21 cellular contexts compared by ENCODE assay signal in genomic region chr7:155465761-155466141, GRCh38. TPM values are rescaled to one million over a fixed set of nuclear protein-coding genes. Genes with fewer than 3 reads are reported as not detected.
DNase-seq lines count a peak whose midpoint lies in the region; ATAC-seq and TF ChIP-seq lines count a peak whose summit lies in the region.
"Had no signal": no experiment of that assay in that cellular context is flagged by ENCODE, and none has a peak within 500 bp of the region (broad histone marks: within the 10 kb centered on the region; RNA-seq: fewer than 3 reads in every experiment).

No MANE protein-coding gene starts in this region.

- peaks cover 49% of the 10 kb centered on the region for H3K27me3 Mint-ChIP-seq in activated naive CD8-positive, alpha-beta T cell
- H3K27me3 Mint-ChIP-seq in activated naive CD8-positive, alpha-beta T cell treated with anti-CD3 and anti-CD28 coated beads, Interleukin-2, amount 50 U/mL, for 24 hours, result peaks cover 86% of the 10 kb centered on the region
- peaks cover 77 to 95% of the 10 kb centered on the region in 2 donors for H3K27me3 Mint-ChIP-seq in stimulated activated naive B cell treated with anti-CD40 and anti-IgM and Interleukin-4, amounts not matched to agents 10 μg/mL and 1 μg/mL and 100 μg/mL, for 72 hours

- ATAC-seq in activated naive CD8-positive, alpha-beta T cell treated with anti-CD3 and anti-CD28 coated beads, Interleukin-2, amount 50 U/mL, for 24 hours, result no peak
- ATAC-seq in stimulated activated naive B cell treated with anti-CD40 and anti-IgM and Interleukin-4, amounts not matched to agents 10 μg/mL and 1 μg/mL and 100 μg/mL, for 72 hours (replicated peaks), result no peak
- no peak for ATAC-seq in HG03095 (IDR thresholded peaks at IDR 0.05; ENCODE audit: unreplicated experiment)
- ATAC-seq: Right ventricle myocardium inferior had no signal

- no peaks in the 10 kb centered on the region for H3K36me3 ChIP-seq in SK-N-MC (ENCODE audit: insufficient read depth, low read length)
- no peaks in the 10 kb centered on the region for H3K36me3 ChIP-seq in hepatocyte (replicated peaks; ENCODE audit: insufficient read depth, low read depth)
- H3K36me3 ChIP-seq: BLaER1, MG63, SJCRH30 had no signal

- peaks cover 7% of the 10 kb centered on the region for H3K4me1 ChIP-seq in hepatocyte (ENCODE audit: insufficient read depth)
- H3K4me1 ChIP-seq: SJCRH30 had no signal

- H3K4me3 ChIP-seq in SK-N-MC (no peak overlapping the region), hepatocyte (no peak overlapping the region)
- H3K4me3 ChIP-seq: BLaER1, MG63, PC-9, SJCRH30 had no signal

- DNase-seq in activated naive CD8-positive, alpha-beta T cell treated with anti-CD3 and anti-CD28 coated beads, Interleukin-2, amount 50 U/mL, for 24 hours, result no peak
- DNase-seq in SK-N-MC (ENCODE audit: low read depth, low spot score), result no peak
- DNase-seq in hepatocyte (ENCODE audit: low spot score), result no peak
- DNase-seq in stimulated activated naive B cell treated with anti-CD40 and anti-IgM and Interleukin-4, amounts not matched to agents 10 μg/mL and 1 μg/mL and 100 μg/mL, for 72 hours, result no peak
- no peak for DNase-seq in DMS79 (lab: John Stamatoyannopoulos, UW)
- DNase-seq: CD4-positive, CD25-positive, alpha-beta regulatory T cell; DMS53; KG1; MG63; NCI-H2029 treated with DMSO at 0.1 percent for 48 hours; NCI-H446 treated with DMSO at 0.1 percent for 48 hours; NCI-H82; NK-92 treated with Interleukin-12 subunit alpha and Interleukin-12 subunit beta, amount 100 ng/mL, for 24 hours; PC-9; SJCRH30 had no signal

- 0 out of 2 replicates have a peak overlapping the region, but pooled peaks have one; percentile 55 for H3K27ac ChIP-seq in SK-N-MC
- H3K27ac ChIP-seq in hepatocyte, result no peak overlapping the region
- H3K27ac ChIP-seq: BLaER1, PC-9, SJCRH30 had no signal

- no peaks in the 10 kb centered on the region for H3K9me2 ChIP-seq in hepatocyte (replicated peaks; ENCODE audit: insufficient read depth)

- peaks cover 3% of the 10 kb centered on the region for H4K20me1 ChIP-seq in hepatocyte (ENCODE audit: insufficient read depth, poor library complexity, severe bottlenecking)

- no peak overlapping the region for H3K4me2 ChIP-seq in hepatocyte
- H3K4me2 ChIP-seq: PC-9 had no signal

- H3K9me3 Mint-ChIP-seq in activated naive CD8-positive, alpha-beta T cell (ENCODE audit: low read depth), result no peaks in the 10 kb centered on the region
- H3K9me3 Mint-ChIP-seq in activated naive CD8-positive, alpha-beta T cell treated with anti-CD3 and anti-CD28 coated beads, Interleukin-2, amount 50 U/mL, for 24 hours, result no peaks in the 10 kb centered on the region
- H3K9me3 Mint-ChIP-seq in stimulated activated naive B cell treated with anti-CD40 and anti-IgM and Interleukin-4, amounts not matched to agents 10 μg/mL and 1 μg/mL and 100 μg/mL, for 72 hours, result peaks cover 0 to 3% of the 10 kb centered on the region in 2 donors

- peak overlapping the region; percentile 17 for H3K4me3 Mint-ChIP-seq in activated naive CD8-positive, alpha-beta T cell
- H3K4me3 Mint-ChIP-seq in activated naive CD8-positive, alpha-beta T cell treated with anti-CD3 and anti-CD28 coated beads, Interleukin-2, amount 50 U/mL, for 24 hours, result no peak overlapping the region
- peak overlapping the region in 1 of 2 donors; percentile 37 for H3K4me3 Mint-ChIP-seq in stimulated activated naive B cell treated with anti-CD40 and anti-IgM and Interleukin-4, amounts not matched to agents 10 μg/mL and 1 μg/mL and 100 μg/mL, for 72 hours

- no peak overlapping the region for H3K27ac Mint-ChIP-seq in activated naive CD8-positive, alpha-beta T cell
- no peak overlapping the region for H3K27ac Mint-ChIP-seq in activated naive CD8-positive, alpha-beta T cell treated with anti-CD3 and anti-CD28 coated beads, Interleukin-2, amount 50 U/mL, for 24 hours
- peak overlapping the region; percentile 31 for H3K27ac Mint-ChIP-seq in stimulated activated naive B cell treated with anti-CD40 and anti-IgM and Interleukin-4, amounts not matched to agents 10 μg/mL and 1 μg/mL and 100 μg/mL, for 72 hours
- H3K27ac Mint-ChIP-seq: CD4-positive, CD25-positive, alpha-beta regulatory T cell had no signal

- 23% methylated on average over 9 of the region's 9 CpGs for WGBS in hepatocyte (ENCODE audit: low lambda C conversion rate, missing lambda C conversion rate)

- peaks cover 22% of the 10 kb centered on the region for H3K4me1 Mint-ChIP-seq in activated naive CD8-positive, alpha-beta T cell (ENCODE audit: low read depth)
- peaks cover 14% of the 10 kb centered on the region for H3K4me1 Mint-ChIP-seq in activated naive CD8-positive, alpha-beta T cell treated with anti-CD3 and anti-CD28 coated beads, Interleukin-2, amount 50 U/mL, for 24 hours
- peaks cover 16 to 40% of the 10 kb centered on the region in 2 donors for H3K4me1 Mint-ChIP-seq in stimulated activated naive B cell treated with anti-CD40 and anti-IgM and Interleukin-4, amounts not matched to agents 10 μg/mL and 1 μg/mL and 100 μg/mL, for 72 hours

- H3K79me2 ChIP-seq in hepatocyte, result no peaks in the 10 kb centered on the region

- peaks cover 100% of the 10 kb centered on the region for H3K27me3 ChIP-seq in hepatocyte
- H3K27me3 ChIP-seq: MG63, SJCRH30 had no signal

- H3K9ac ChIP-seq in SK-N-MC (ENCODE audit: insufficient read length), result no peak overlapping the region
- H3K9ac ChIP-seq: BLaER1 had no signal

- no peaks in the 10 kb centered on the region for H3K9me3 ChIP-seq in SK-N-MC (ENCODE audit: low read depth, low read length)
- H3K9me3 ChIP-seq in hepatocyte (ENCODE audit: low read depth), result no peaks in the 10 kb centered on the region
- H3K9me3 ChIP-seq: BLaER1, MG63, SJCRH30 had no signal

- no peaks in the 10 kb centered on the region for H3K36me3 Mint-ChIP-seq in activated naive CD8-positive, alpha-beta T cell
- H3K36me3 Mint-ChIP-seq in activated naive CD8-positive, alpha-beta T cell treated with anti-CD3 and anti-CD28 coated beads, Interleukin-2, amount 50 U/mL, for 24 hours (ENCODE audit: low read depth), result no peaks in the 10 kb centered on the region
- H3K36me3 Mint-ChIP-seq in stimulated activated naive B cell treated with anti-CD40 and anti-IgM and Interleukin-4, amounts not matched to agents 10 μg/mL and 1 μg/mL and 100 μg/mL, for 72 hours, result no peaks in the 10 kb centered on the region
- H3K36me3 Mint-ChIP-seq: CD4-positive, CD25-positive, alpha-beta regulatory T cell had no signal

- peak overlapping the region; percentile 20 for H2AFZ ChIP-seq in hepatocyte
- H2AFZ ChIP-seq: PC-9 had no signal

- no peak for TF ChIP-seq CTCF in hepatocyte (IDR thresholded peaks at IDR 0.05; ENCODE audit: poor library complexity)

RNA-seq across cellular contexts. Expression of gene EN2, which starts 7.8 kb away (rescaled TPM):
- total RNA-seq in hepatocyte, result not detected in 2 replicates
- 0.17 and 0.24 TPM in 2 replicates for polyA plus RNA-seq in hepatocyte
- total RNA-seq: A172; CD4-positive, CD25-positive, alpha-beta regulatory T cell; PC-9; RPMI7951 had no signal
- polyA plus RNA-seq: CD4-positive, CD25-positive, alpha-beta regulatory T cell had no signal
